13 cellular contexts compared by ENCODE assay signal in genomic region chr19:18013210-18013609, GRCh38. TPM values are rescaled to one million over a fixed set of nuclear protein-coding genes. Genes with fewer than 3 reads are reported as not detected.
DNase-seq lines count a peak whose midpoint lies in the region; ATAC-seq and TF ChIP-seq lines count a peak whose summit lies in the region.
"Had no signal": no experiment of that assay in that cellular context is flagged by ENCODE, and none has a peak within 500 bp of the region (broad histone marks: within the 10 kb centered on the region; RNA-seq: fewer than 3 reads in every experiment).

No MANE protein-coding gene starts in this region.

- no peak for TF ChIP-seq CTCF in liver (IDR thresholded peaks at IDR 0.05; ENCODE audit: low read depth, low read length, missing input control)

- H3K9me3 ChIP-seq in liver (ENCODE audit: control insufficient read depth in 4 of 4, low read length in 3 of 4) = no peaks in the 10 kb centered on the region

- no peak overlapping the region for H3K4me3 ChIP-seq in liver (ENCODE audit: low read depth in 1 of 3, low read length in 3 of 3)

- WGBS in liver = 57% methylated on average over 8 of the region's 8 CpGs

- peak overlapping the region; percentile 58 to 76 for H3K9ac ChIP-seq in liver (ENCODE audit: low read depth in 1 of 2, low read length in 2 of 2)

- H3K4me3 Mint-ChIP-seq in activated T-cell treated with anti-CD3 and anti-CD28 coated beads, Interleukin-2, amount 50 U/mL, for 72 hours = peak overlapping the region; percentile 31 to 74
- H3K4me3 Mint-ChIP-seq in activated T-helper 2 cell treated with anti-CD3 and anti-CD28 coated beads, Interferon-gamma antibody, Interleukin-2, Interleukin-4, amounts not matched to agents 10 μg/mL and 5 μg/mL and 100 μg/mL, durations not matched to agents 14 hours and 24 hours and 36 hours (ENCODE audit: low read depth) = no peak overlapping the region

- H3K4me1 ChIP-seq in liver (ENCODE audit: control insufficient read depth in 4 of 4, insufficient read depth in 4 of 4, low read length in 3 of 4) = peaks cover 0 to 41% (median 24%) of the 10 kb centered on the region in 4 donors

- H3K9me3 Mint-ChIP-seq in activated T-cell treated with anti-CD3 and anti-CD28 coated beads, Interleukin-2, amount 50 U/mL, for 72 hours = no peaks in the 10 kb centered on the region
- H3K9me3 Mint-ChIP-seq in activated T-helper 2 cell treated with anti-CD3 and anti-CD28 coated beads, Interferon-gamma antibody, Interleukin-2, Interleukin-4, amounts not matched to agents 10 μg/mL and 5 μg/mL and 100 μg/mL, durations not matched to agents 14 hours and 24 hours and 36 hours = no peaks in the 10 kb centered on the region

- no peak for ATAC-seq in activated T-cell treated with anti-CD3 and anti-CD28 coated beads, Interleukin-2, amount 50 U/mL, for 72 hours (replicated peaks in 1 of 2)

- no peak for DNase-seq in activated T-cell treated with anti-CD3 and anti-CD28 coated beads, Interleukin-2, amount 50 U/mL, for 72 hours
- no peak for DNase-seq in activated T-cell treated with anti-CD3 and anti-CD28 coated beads, Interleukin-2, amount 50 U/mL, for 48 hours
- DNase-seq in activated T-helper 2 cell treated with anti-CD3 and anti-CD28 coated beads, Interferon-gamma antibody, Interleukin-2, Interleukin-4, amounts not matched to agents 10 μg/mL and 5 μg/mL and 100 μg/mL, durations not matched to agents 14 hours and 24 hours and 36 hours (ENCODE audit: low spot score) = no peak
- DNase-seq in substantia nigra (lab: John Stamatoyannopoulos, UW) (no peak), NCI-H1092 treated with DMSO at 0.1 percent for 48 hours (lab: John Stamatoyannopoulos, UW) (no peak), HuH-7.5 (ENCODE audit: low spot score) (no peak), GM19240 (ENCODE audit: insufficient read length, low spot score) (no peak)
- DNase-seq: activated CD4-positive, alpha-beta T cell treated with anti-CD3 and anti-CD28 coated beads, Interleukin-2, amount 50 U/mL, for 1 hour; NCI-H1436 treated with DMSO at 0.1 percent for 48 hours; NCI-H526; stimulated activated CD4-positive, alpha-beta T cell treated with anti-CD3 and anti-CD28 coated beads, Interleukin-15, amount 100 ng/mL, for 24 hours had no signal

- H3K27me3 ChIP-seq in liver (ENCODE audit: control insufficient read depth in 4 of 4, insufficient read depth in 4 of 4, low read length in 3 of 4) = no peaks in the 10 kb centered on the region

- H3K36me3 Mint-ChIP-seq in activated T-cell treated with anti-CD3 and anti-CD28 coated beads, Interleukin-2, amount 50 U/mL, for 72 hours (ENCODE audit: insufficient read depth in 2 of 2) = peaks cover 12 to 35% of the 10 kb centered on the region in 2 donors
- peaks cover 67% of the 10 kb centered on the region for H3K36me3 Mint-ChIP-seq in activated T-helper 2 cell treated with anti-CD3 and anti-CD28 coated beads, Interferon-gamma antibody, Interleukin-2, Interleukin-4, amounts not matched to agents 10 μg/mL and 5 μg/mL and 100 μg/mL, durations not matched to agents 14 hours and 24 hours and 36 hours (ENCODE audit: low read depth)

- TF ChIP-seq RAD21 in liver (IDR thresholded peaks at IDR 0.05) = no peak

- H3K36me3 ChIP-seq in liver (ENCODE audit: control insufficient read depth in 4 of 4, insufficient read depth in 3 of 4, low read depth in 1 of 4, low read length in 3 of 4) = peaks cover 4 to 12% (median 6%) of the 10 kb centered on the region in 4 donors

- H3K27me3 Mint-ChIP-seq in activated T-cell treated with anti-CD3 and anti-CD28 coated beads, Interleukin-2, amount 50 U/mL, for 72 hours (ENCODE audit: low read depth) = no peaks in the 10 kb centered on the region
- H3K27me3 Mint-ChIP-seq in activated T-helper 2 cell treated with anti-CD3 and anti-CD28 coated beads, Interferon-gamma antibody, Interleukin-2, Interleukin-4, amounts not matched to agents 10 μg/mL and 5 μg/mL and 100 μg/mL, durations not matched to agents 14 hours and 24 hours and 36 hours (ENCODE audit: low read depth) = no peaks in the 10 kb centered on the region

- H3K27ac ChIP-seq in liver (ENCODE audit: low read depth in 1 of 2, low read length in 2 of 2) (peak overlapping the region; percentile 74 to 81), substantia nigra (ENCODE audit: low read depth, low read length, poor library complexity, severe bottlenecking) (peak overlapping the region; percentile 75)

- H3K4me1 Mint-ChIP-seq in activated T-cell treated with anti-CD3 and anti-CD28 coated beads, Interleukin-2, amount 50 U/mL, for 72 hours (ENCODE audit: low read depth) = peaks cover 67% of the 10 kb centered on the region
- peaks cover 46% of the 10 kb centered on the region for H3K4me1 Mint-ChIP-seq in activated T-helper 2 cell treated with anti-CD3 and anti-CD28 coated beads, Interferon-gamma antibody, Interleukin-2, Interleukin-4, amounts not matched to agents 10 μg/mL and 5 μg/mL and 100 μg/mL, durations not matched to agents 14 hours and 24 hours and 36 hours (ENCODE audit: low read depth)

- peak overlapping the region; percentile 38 for H3K27ac Mint-ChIP-seq in activated T-cell treated with anti-CD3 and anti-CD28 coated beads, Interleukin-2, amount 50 U/mL, for 72 hours
- peak overlapping the region; percentile 39 for H3K27ac Mint-ChIP-seq in activated T-helper 2 cell treated with anti-CD3 and anti-CD28 coated beads, Interferon-gamma antibody, Interleukin-2, Interleukin-4, amounts not matched to agents 10 μg/mL and 5 μg/mL and 100 μg/mL, durations not matched to agents 14 hours and 24 hours and 36 hours

- intact Hi-C loops in activated T-helper 2 cell treated with anti-CD3 and anti-CD28 coated beads, Interferon-gamma antibody, Interleukin-2, Interleukin-4, amounts not matched to agents 10 μg/mL and 5 μg/mL and 100 μg/mL, durations not matched to agents 14 hours and 24 hours and 36 hours (cut with micrococcal nuclease) = no loop called here

TF ChIP-seq in liver, 16 proteins besides CTCF, POLR2A, EP300 and RAD21 (continues in another document):
- no peak for TF ChIP-seq GABPA (IDR thresholded peaks at IDR 0.05 in 1 of 2, conservative IDR thresholded peaks at IDR 0.05 in 1 of 2)
- no peak for TF ChIP-seq FOXA2 (IDR thresholded peaks at IDR 0.05)
- TF ChIP-seq FOXA1 (IDR thresholded peaks at IDR 0.05) = no peak
- TF ChIP-seq HNF4A (conservative IDR thresholded peaks at IDR 0.05) = no peak
- no peak for TF ChIP-seq RXRA (IDR thresholded peaks at IDR 0.05)
- TF ChIP-seq YY1 (IDR thresholded peaks at IDR 0.05) = no peak
- TF ChIP-seq TAF1 (conservative IDR thresholded peaks at IDR 0.05) = no peak
- no peak for TF ChIP-seq HNF4G (IDR thresholded peaks at IDR 0.05)
- no peak for TF ChIP-seq MAX (IDR thresholded peaks at IDR 0.05)
- TF ChIP-seq ATF3 (IDR thresholded peaks at IDR 0.05) = no peak
- no peak for TF ChIP-seq ZBTB33 (IDR thresholded peaks at IDR 0.05)

RNA-seq across cellular contexts. Expression of gene ARRDC2, which starts 5.2 kb away (rescaled TPM):
- total RNA-seq in activated T-cell treated with anti-CD3 and anti-CD28 coated beads, Interleukin-2, amount 50 U/mL, for 72 hours = 10 to 100 TPM; 41.4 to 47.9 TPM
- total RNA-seq in activated T-helper 2 cell treated with anti-CD3 and anti-CD28 coated beads, Interferon-gamma antibody, Interleukin-2, Interleukin-4, amounts not matched to agents 10 μg/mL and 5 μg/mL and 100 μg/mL, durations not matched to agents 14 hours and 24 hours and 36 hours = 39.2 and 40.5 TPM in 2 replicates
- 10 to 100 TPM in 1 of 2 donors, 1 to 10 TPM in 1; 7.6 to 32.3 TPM for total RNA-seq in liver
- polyA plus RNA-seq in liver = 1 to 10 TPM; 2.7 to 5.3 TPM

RNA-seq across cellular contexts. Expression of gene KCNN1, which starts 46.3 kb away (rescaled TPM):
- 1 to 10 TPM in 1 of 2 donors, under 1 TPM in 1; 0.69 to 1.2 TPM for total RNA-seq in activated T-cell treated with anti-CD3 and anti-CD28 coated beads, Interleukin-2, amount 50 U/mL, for 72 hours
- total RNA-seq in activated T-helper 2 cell treated with anti-CD3 and anti-CD28 coated beads, Interferon-gamma antibody, Interleukin-2, Interleukin-4, amounts not matched to agents 10 μg/mL and 5 μg/mL and 100 μg/mL, durations not matched to agents 14 hours and 24 hours and 36 hours = 0.14 and 0.16 TPM in 2 replicates
- under 1 TPM; 0.05 to 0.08 TPM for total RNA-seq in liver
- polyA plus RNA-seq in liver = under 1 TPM in 1 of 2 donors, not detected in 1; 0.05 TPM
- total RNA-seq: epithelial cell of proximal tubule had no signal
